In genomic region chr1:235954306-235955283, GRCh38 we compare ENCODE assay signal across 7 cellular contexts.
DNase-seq lines count a peak whose midpoint lies in the region; ATAC-seq and TF ChIP-seq lines count a peak whose summit lies in the region.

No MANE protein-coding gene starts in this region.

- H3K4me3 Mint-ChIP-seq in naive thymus-derived CD8-positive, alpha-beta T cell = peak overlapping the region; percentile 45 to 70 (median 62)
- no peak overlapping the region for H3K4me3 Mint-ChIP-seq in Calu3 (ENCODE audit: low read depth, unreplicated experiment)

- CTCF ChIA-PET in Calu3 (lab: Charles Lee) = no interaction called here

- POLR2A ChIA-PET in naive thymus-derived CD8-positive, alpha-beta T cell (lab: Charles Lee) = interaction anchor here (0.5 to 2.4 kb wide), 6 partner anchors 17 to 1475 kb away, joined by 3 to 16 read pairs (median 4); partner anchors contain the start of genes LYST and TARBP1

- H3K9me3 Mint-ChIP-seq in naive thymus-derived CD8-positive, alpha-beta T cell = no peaks in the 10 kb centered on the region
- H3K9me3 Mint-ChIP-seq in Calu3 (ENCODE audit: low read depth, unreplicated experiment) = no peaks in the 10 kb centered on the region

- peak; percentile 34 for DNase-seq in OCI-M1 (lab: John Stamatoyannopoulos, UW)
- peak; percentile 16 for DNase-seq in activated gamma-delta T cell treated with anti-CD3 and anti-CD28 coated beads, Interleukin-2, amount 50 U/mL, for 16 hours (ENCODE audit: low read depth)
- DNase-seq in naive thymus-derived CD8-positive, alpha-beta T cell = peak in 8 of 10 donors; percentile 4 to 73 (median 45)
- DNase-seq in Calu3 = no peak
- no peak for DNase-seq in cerebellar cortex (ENCODE audit: low spot score)

- no peak for TF ChIP-seq CTCF in Calu3 (IDR thresholded peaks at IDR 0.05; ENCODE audit: unreplicated experiment)

- peak overlapping the region; percentile 68 to 92 (median 82) for H3K27ac Mint-ChIP-seq in naive thymus-derived CD8-positive, alpha-beta T cell
- H3K27ac Mint-ChIP-seq in Calu3 (ENCODE audit: unreplicated experiment) = no peak overlapping the region

- peaks cover 22 to 64% (median 42%) of the 10 kb centered on the region in 4 donors for H3K4me1 Mint-ChIP-seq in naive thymus-derived CD8-positive, alpha-beta T cell
- peaks cover 11% of the 10 kb centered on the region for H3K4me1 Mint-ChIP-seq in Calu3 (ENCODE audit: low read depth, unreplicated experiment)

- intact Hi-C loops in Calu3 (cut with micrococcal nuclease; ENCODE audit: unreplicated experiment) = no loop called here

- ATAC-seq in GM18907 (IDR thresholded peaks at IDR 0.05; ENCODE audit: unreplicated experiment) (peak; percentile 97), HG02943 (IDR thresholded peaks at IDR 0.05; ENCODE audit: low read depth, unreplicated experiment) (peak; percentile 99)
- peak; percentile 88 to 95 for ATAC-seq in naive thymus-derived CD8-positive, alpha-beta T cell

- no peaks in the 10 kb centered on the region for H3K27me3 Mint-ChIP-seq in naive thymus-derived CD8-positive, alpha-beta T cell
- no peaks in the 10 kb centered on the region for H3K27me3 Mint-ChIP-seq in Calu3 (ENCODE audit: unreplicated experiment)

- no TSS peak for BruUV-seq in Calu3 (replicated peaks; lab: Mats Ljungman, UMichigan)

- no peaks in the 10 kb centered on the region for H3K36me3 Mint-ChIP-seq in naive thymus-derived CD8-positive, alpha-beta T cell
- no peaks in the 10 kb centered on the region for H3K36me3 Mint-ChIP-seq in Calu3 (ENCODE audit: insufficient read depth, unreplicated experiment)

Comparison
In these comparisons a context has a peak if more than half of its experiments do, and no peak if none do; other contexts are left out.
1. DNase-seq: peak in OCI-M1 (single experiment), activated gamma-delta T cell treated with anti-CD3 and anti-CD28 coated beads, Interleukin-2, amount 50 U/mL, for 16 hours (single experiment) and naive thymus-derived CD8-positive, alpha-beta T cell (8 of 10); none in Calu3 (single experiment) and cerebellar cortex (single experiment).
2. Peak in every context shown above with its lines, with median percentiles within 50 percentile points of each other: ATAC-seq.